8 cellular contexts compared by ENCODE assay signal in the genomic region with DNA sequence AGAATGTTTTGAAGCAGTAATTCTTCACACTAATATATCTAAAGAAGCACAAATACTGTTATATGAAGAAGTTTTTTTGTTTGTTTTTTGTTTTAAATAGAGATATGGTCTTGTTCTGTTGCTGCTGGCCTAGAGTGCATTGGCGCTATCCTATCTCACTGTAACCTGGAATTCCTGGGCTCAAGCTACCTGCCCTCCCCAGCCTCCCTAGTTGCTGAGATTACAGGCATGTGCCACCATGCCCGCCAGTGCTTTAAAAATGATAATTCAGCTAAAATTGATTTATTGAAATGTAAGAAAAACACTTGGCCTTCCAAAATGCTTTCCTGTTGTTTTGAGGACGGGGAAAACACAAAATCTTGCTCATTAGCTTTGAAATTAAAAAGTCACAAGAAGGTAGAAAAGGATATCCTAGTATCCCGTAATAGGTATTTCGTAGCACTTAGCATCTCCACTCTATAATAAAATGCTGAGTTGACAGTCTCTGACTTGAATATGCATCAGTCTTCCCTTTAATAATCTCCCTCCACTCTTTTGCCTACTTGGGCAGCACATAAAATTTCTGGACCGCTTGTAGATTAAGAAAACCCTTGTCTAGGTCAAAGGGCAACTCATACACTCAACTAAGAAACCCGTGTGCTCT. TPM values are rescaled to one million over a fixed set of nuclear protein-coding genes. Genes with fewer than 3 reads are reported as not detected.
A peak's percentile ranks its signal among the peaks of the same experiment; 100 is the strongest.
DNase-seq lines count a peak whose midpoint lies in the region; ATAC-seq, FAIRE-seq and TF ChIP-seq lines count a peak whose summit lies in the region.

No MANE protein-coding gene starts in this region.

- intact Hi-C loops in pancreas (cut with DNase I), result no loop called here

- FAIRE-seq in pancreas (lab: Jason Lieb, UNC), result no peak

- TF ChIP-seq CTCF in OCI-LY3 (IDR thresholded peaks at IDR 0.05; ENCODE audit: low read depth, low read length) (no peak), endothelial cell (IDR thresholded peaks at IDR 0.05; ENCODE audit: unreplicated experiment) (no peak), pancreas (IDR thresholded peaks at IDR 0.05) (no peak)

- H3K36me3 ChIP-seq in OCI-LY3 (replicated peaks; ENCODE audit: low read depth, low read length) (peaks cover 8% of the 10 kb centered on the region), pancreas (no peaks in the 10 kb centered on the region)

- H3K27me3 Mint-ChIP-seq in endothelial cell (ENCODE audit: unreplicated experiment), result peaks cover 8% of the 10 kb centered on the region

- H3K27ac ChIP-seq in OCI-LY3 (ENCODE audit: low read length), result peak overlapping the region; percentile 83; the same call in 1 of the 2 replicates
- H3K27ac ChIP-seq in pancreas, result peak overlapping the region; percentile 6 to 100 (median 98)

- H3K27ac Mint-ChIP-seq in endothelial cell (ENCODE audit: unreplicated experiment), result peak overlapping the region; percentile 59

- peaks cover 46% of the 10 kb centered on the region for H3K4me1 Mint-ChIP-seq in endothelial cell (ENCODE audit: unreplicated experiment)

- ATAC-seq in pancreas, result no peak

- H3K36me3 Mint-ChIP-seq in endothelial cell (ENCODE audit: low read depth, unreplicated experiment), result peaks cover 5% of the 10 kb centered on the region

- WGBS in pancreas, 2 donors, result 24 to 29% methylated on average over 7 of the region's 7 CpGs

- H3K4me1 ChIP-seq in OCI-LY3 (ENCODE audit: low read length), result peaks cover 36% of the 10 kb centered on the region
- peaks cover 18 to 47% (median 34%) of the 10 kb centered on the region in 3 donors for H3K4me1 ChIP-seq in pancreas

- no peaks in the 10 kb centered on the region for H3K9me3 Mint-ChIP-seq in endothelial cell (ENCODE audit: unreplicated experiment)

- H3K4me2 ChIP-seq in OCI-LY3 (ENCODE audit: low read length), result peak overlapping the region; percentile 84

- in situ Hi-C loops in Caki2 (cut with HindIII; ENCODE audit: low pct_unique_long_range_greater_than_20kb, low sequenced_read_pairs), result no loop called here

- H3K4me3 Mint-ChIP-seq in endothelial cell (ENCODE audit: unreplicated experiment), result peak overlapping the region; percentile 93

- H3K9me3 ChIP-seq in OCI-LY3 (ENCODE audit: insufficient read depth, low read length) (no peaks in the 10 kb centered on the region), pancreas (no peaks in the 10 kb centered on the region)

- H3K27me3 ChIP-seq in OCI-LY3 (ENCODE audit: low read depth, low read length) (no peaks in the 10 kb centered on the region), pancreas (no peaks in the 10 kb centered on the region)

- H2AFZ ChIP-seq in OCI-LY3 (ENCODE audit: low read depth, low read length), result no peak overlapping the region

- peaks cover 47% of the 10 kb centered on the region for H3K79me2 ChIP-seq in OCI-LY3 (ENCODE audit: low read length)

- peaks cover 8% of the 10 kb centered on the region; the same call in 1 of the 2 replicates for H4K20me1 ChIP-seq in OCI-LY3 (ENCODE audit: insufficient read depth, low read length)

- peak overlapping the region; percentile 81 for H3K4me3 ChIP-seq in OCI-LY3 (ENCODE audit: low read length)
- peak overlapping the region; percentile 62 to 95 (median 87) for H3K4me3 ChIP-seq in pancreas

- peak overlapping the region; percentile 87 for H3K9ac ChIP-seq in OCI-LY3 (ENCODE audit: low read length)

- DNase-seq in Caki2 (ENCODE audit: low read depth), result peak; percentile 34
- no peak for DNase-seq in endothelial cell (ENCODE audit: low spot score)
- no peak for DNase-seq in pancreas
- no peak for DNase-seq in kidney tubule cell (ENCODE audit: low spot score)
- DNase-seq in HPDE6-E6E7 (ENCODE audit: extremely low spot score), result no peak
- DNase-seq in epidermal melanocyte (ENCODE audit: insufficient read length, low spot score), result no peak
- no peak for DNase-seq in activated CD8-positive, alpha-beta memory T cell treated with anti-CD3 and anti-CD28 coated beads for 24 hours

RNA-seq across cellular contexts. Expression of gene SCYL3, which starts 1.4 kb away (rescaled TPM):
- total RNA-seq in Caki2 (2014; rRNA removed; shearing (Covaris generic); ENCODE audit: low replicate concordance), result 3.5 and 8.2 TPM in 2 replicates
- total RNA-seq in endothelial cell (ENCODE audit: unreplicated experiment) (19.2 TPM), pancreas (1 to 10 TPM; 3.9 to 9.0 (median 5.5) TPM)
- polyA plus RNA-seq in pancreas, result 1 to 10 TPM; 2.9 to 5.0 TPM
